Comparison of ENCODE assay signal across 19 cellular contexts in genomic region chr20:63357921-63358905, GRCh38. TPM values are rescaled to one million over a fixed set of nuclear protein-coding genes. Genes with fewer than 3 reads are reported as not detected.
DNase-seq lines count a peak whose midpoint lies in the region; ATAC-seq and TF ChIP-seq lines count a peak whose summit lies in the region.
"Had no signal": no experiment of that assay in that cellular context is flagged by ENCODE, and none has a peak within 500 bp of the region (broad histone marks: within the 10 kb centered on the region; RNA-seq: fewer than 3 reads in every experiment).

No MANE protein-coding gene starts in this region.

- H3K4me3 ChIP-seq in LNCaP clone FGC (ENCODE audit: low read depth, low read length) = no peak overlapping the region
- H3K4me3 ChIP-seq: breast epithelium, PC-9, uterus had no signal

- intact Hi-C loops in left ventricle myocardium superior (cut with micrococcal nuclease) = no loop called here

- peak; percentile 94 for ATAC-seq in left ventricle myocardium superior
- ATAC-seq in HG02642 (IDR thresholded peaks at IDR 0.05; ENCODE audit: poor library complexity, unreplicated experiment) = no peak
- ATAC-seq: activated T-cell treated with anti-CD3 and anti-CD28 coated beads, Interleukin-2, amount 50 U/mL, for 72 hours; natural killer cell treated with Interleukin-12 subunit alpha and Interleukin-12 subunit beta and Interleukin-15 and Interleukin-18, amount 100 ng/mL, for 72 hours had no signal

- no peak for TF ChIP-seq CTCF in LNCaP clone FGC (IDR thresholded peaks at IDR 0.05; ENCODE audit: control insufficient read depth, extremely low read depth, insufficient read depth)

- DNase-seq in Ammon's horn (ENCODE audit: low spot score) = peak; percentile 34
- peak; percentile 28 for DNase-seq in LNCaP clone FGC (ENCODE audit: low read depth)
- DNase-seq in NCI-H69 (lab: John Stamatoyannopoulos, UW) = peak; percentile 87
- peak; percentile 93 for DNase-seq in left ventricle myocardium superior
- no peak for DNase-seq in stimulated activated CD4-positive, alpha-beta T cell treated with anti-CD3 and anti-CD28 coated beads, Interleukin-1b, Interleukin-23, amount 100 ng/mL, for 48 hours
- no peak for DNase-seq in GM19240 (ENCODE audit: insufficient read length, low spot score)
- DNase-seq in activated CD8-positive, alpha-beta memory T cell treated with anti-CD3 and anti-CD28 coated beads, Interleukin-2, amount 50 U/mL, for 4 hours = no peak
- DNase-seq: activated CD4-positive, alpha-beta T cell treated with anti-CD3 and anti-CD28 coated beads, Interleukin-2, amount 50 U/mL, for 4 hours; activated T-cell treated with anti-CD3 and anti-CD28 coated beads, Interleukin-2, amount 50 U/mL, for 72 hours; CD4-positive, alpha-beta memory T cell; NCI-H446 treated with DMSO at 0.1 percent for 48 hours; uterus had no signal

RNA-seq across cellular contexts. Expression of gene CHRNA4, which starts 2.9 kb away (rescaled TPM):
- total RNA-seq in left ventricle myocardium superior = 1.8 TPM
- total RNA-seq: activated T-cell treated with anti-CD3 and anti-CD28 coated beads, Interleukin-2, amount 50 U/mL, for 72 hours; breast epithelium; CD4-positive, alpha-beta memory T cell; epithelial cell of proximal tubule; H4; natural killer cell treated with Interleukin-12 subunit alpha and Interleukin-12 subunit beta and Interleukin-15 and Interleukin-18, amount 100 ng/mL, for 72 hours; PC-9; pulmonary artery endothelial cell had no signal

Comparison
In these comparisons a context has a peak if more than half of its experiments do, and no peak if none do; other contexts are left out.
1. DNase-seq: peak in Ammon's horn (single experiment), LNCaP clone FGC (single experiment), NCI-H69 (single experiment) and left ventricle myocardium superior (single experiment); none in stimulated activated CD4-positive, alpha-beta T cell treated with anti-CD3 and anti-CD28 coated beads, Interleukin-1b, Interleukin-23, amount 100 ng/mL, for 48 hours (single experiment), GM19240 (single experiment) and activated CD8-positive, alpha-beta memory T cell treated with anti-CD3 and anti-CD28 coated beads, Interleukin-2, amount 50 U/mL, for 4 hours (single experiment).